ENCODE assay signal across 18 cellular contexts in the genomic region with DNA sequence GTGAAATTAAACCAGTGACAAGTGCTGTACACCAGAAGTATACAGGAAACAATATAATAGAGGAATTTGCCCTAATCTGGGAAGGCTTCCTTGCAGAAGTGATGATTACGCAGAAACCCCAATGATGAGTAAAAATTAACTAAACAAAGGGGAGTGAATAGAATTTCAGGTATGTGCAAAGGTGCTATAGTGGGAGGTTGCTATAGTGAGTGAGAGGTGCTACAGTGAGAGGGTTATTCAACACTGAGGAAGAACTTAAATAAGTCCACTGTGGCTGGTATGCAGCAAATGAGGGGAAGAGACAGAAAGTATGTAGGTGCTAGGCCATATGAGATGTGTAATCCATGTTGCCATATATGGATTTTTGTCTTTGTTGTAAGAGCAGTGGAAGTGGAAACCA.
DNase-seq lines count a peak whose midpoint lies in the region; ATAC-seq, FAIRE-seq and TF ChIP-seq lines count a peak whose summit lies in the region.
"Had no signal": no experiment of that assay in that cellular context is flagged by ENCODE, and none has a peak within 500 bp of the region (broad histone marks: within the 10 kb centered on the region; RNA-seq: fewer than 3 reads in every experiment).

No MANE protein-coding gene starts in this region.

- H3K9ac ChIP-seq in IMR-90 (ENCODE audit: low read depth, low read length): no peak overlapping the region
- H3K9ac ChIP-seq: GM23248 had no signal

- peaks cover 8% of the 10 kb centered on the region; the same call in 1 of the 2 replicates for H4K20me1 ChIP-seq in IMR-90 (ENCODE audit: insufficient read depth, low read length)

- no peak overlapping the region for H2BK20ac ChIP-seq in IMR-90 (ENCODE audit: low read depth, low read length)

- intact Hi-C loops in IMR-90 (cut with micrococcal nuclease): no loop called here

- ATAC-seq in IMR-90 (ENCODE audit: low read depth) (no peak), GM19324 (IDR thresholded peaks at IDR 0.05; ENCODE audit: low FRiP score, unreplicated experiment) (no peak), HG02759 (IDR thresholded peaks at IDR 0.05; ENCODE audit: unreplicated experiment) (no peak)
- ATAC-seq: A549 had no signal

- H3K4me2 ChIP-seq in IMR-90 (ENCODE audit: low read depth, low read length): no peak overlapping the region
- H3K4me2 ChIP-seq: A549 had no signal

- TF ChIP-seq CTCF in IMR-90 (conservative IDR thresholded peaks at IDR 0.05; ENCODE audit: low read depth, low read length): no peak
- no peak for TF ChIP-seq CTCF in bronchial epithelial cell (IDR thresholded peaks at IDR 0.05; ENCODE audit: insufficient read depth, low read length, severe bottlenecking)

- H2AK5ac ChIP-seq in IMR-90 (ENCODE audit: low read depth, low read length): no peak overlapping the region

- no peak overlapping the region for H3K4me3 ChIP-seq in IMR-90 (ENCODE audit: insufficient read depth, low read depth, low read length)
- H3K4me3 ChIP-seq in bronchial epithelial cell (ENCODE audit: low read depth, low read length): no peak overlapping the region
- H3K4me3 ChIP-seq: A549, GM23248 had no signal

- peak overlapping the region; percentile 41; the same call in 1 of the 2 replicates for H3K23ac ChIP-seq in IMR-90 (ENCODE audit: low read depth, low read length)

- no peak overlapping the region for H3K56ac ChIP-seq in IMR-90 (ENCODE audit: extremely low read depth, insufficient read depth, low read length)

- H3K14ac ChIP-seq in IMR-90 (replicated peaks; ENCODE audit: low read depth, low read length): no peak overlapping the region

- no peak for TF ChIP-seq RAD21 in IMR-90 (IDR thresholded peaks at IDR 0.05; ENCODE audit: low read length)

- no peak for TF ChIP-seq POLR2A in IMR-90 (IDR thresholded peaks at IDR 0.05; ENCODE audit: low read depth, low read length)

- H3K4ac ChIP-seq in IMR-90 (ENCODE audit: low read depth, low read length): no peak overlapping the region

- BruUV-seq in IMR-90 (replicated peaks; lab: Mats Ljungman, UMichigan): no TSS peak

- peaks cover 13% of the 10 kb centered on the region for H3K36me3 ChIP-seq in IMR-90 (ENCODE audit: control insufficient read depth, insufficient read depth, low read length)
- no peaks in the 10 kb centered on the region for H3K36me3 ChIP-seq in bronchial epithelial cell (ENCODE audit: control insufficient read depth, insufficient read depth, low read length)

- dilution Hi-C loops in IMR-90 (cut with HindIII; ENCODE audit: low sequenced_read_pairs, unreplicated experiment): no loop called here

- no peak overlapping the region for H2BK5ac ChIP-seq in IMR-90 (ENCODE audit: low read depth, low read length, poor library complexity, severe bottlenecking)

- H4K5ac ChIP-seq in IMR-90 (ENCODE audit: low read depth, low read length): no peak overlapping the region

- H3K27ac ChIP-seq in IMR-90 (ENCODE audit: insufficient read depth, low read length): no peak overlapping the region
- H3K27ac ChIP-seq: A549, C4-2B, GM23248 had no signal

- FAIRE-seq in bronchial epithelial cell (lab: Jason Lieb, UNC): no peak
- FAIRE-seq: A549, GM12892 had no signal

- peaks cover 0 to 26% of the 10 kb centered on the region in 2 experiments; a peak in 3 of 4 replicates for H3K79me1 ChIP-seq in IMR-90 (ENCODE audit: low read depth in 1 of 2, low read length in 2 of 2)

- POLR2A ChIA-PET in IMR-90 (lab: Charles Lee; ENCODE audit: unreplicated experiment): no interaction called here

- H2AFZ ChIP-seq in IMR-90 (replicated peaks; ENCODE audit: low read length, poor library complexity): no peak overlapping the region
- H2AFZ ChIP-seq: GM23248 had no signal

- in situ Hi-C loops in IMR-90 (cut with MboI; ENCODE audit: low sequenced_read_pairs): no loop called here

- no CpG with 5 or more reads among the region's 1 CpG for WGBS in IMR-90 (ENCODE audit: extremely low coverage in 2 of 2, insufficient read length in 1 of 2), 2 experiments

- H3K9me1 ChIP-seq in IMR-90 (ENCODE audit: insufficient read depth, low read length): peaks cover 2% of the 10 kb centered on the region; the same call in 1 of the 2 replicates

- DNase-seq in IMR-90 (no peak), bronchial epithelial cell (ENCODE audit: low read depth) (peak; percentile 22), kidney glomerular epithelial cell (lab: John Stamatoyannopoulos, UW) (peak; percentile 8), renal cortical epithelial cell (ENCODE audit: low read depth) (peak; percentile 15), 8988T (no peak), NCI-H128 (lab: John Stamatoyannopoulos, UW; ENCODE audit: unreplicated experiment) (no peak)
- DNase-seq: BE2C; CD4-positive, alpha-beta memory T cell; DND-41; GDM1; GM23248; H7; KBM-7 had no signal

- H3K27me3 ChIP-seq in IMR-90 (ENCODE audit: control insufficient read depth, insufficient read depth, low read length) (no peaks in the 10 kb centered on the region), bronchial epithelial cell (ENCODE audit: control insufficient read depth, insufficient read depth, low read length) (no peaks in the 10 kb centered on the region)
- H3K27me3 ChIP-seq: BE2C had no signal

- no peak overlapping the region for H3K18ac ChIP-seq in IMR-90 (ENCODE audit: low read depth, low read length)

- peaks cover 2% of the 10 kb centered on the region; the same call in 1 of the 2 replicates for H3K4me1 ChIP-seq in IMR-90 (ENCODE audit: control insufficient read depth, insufficient read depth, low read length)
- H3K4me1 ChIP-seq: A549, BE2C had no signal

- no peak overlapping the region for H4K8ac ChIP-seq in IMR-90 (ENCODE audit: low read depth in 2 of 2, low read length in 2 of 2)

- H2BK120ac ChIP-seq in IMR-90 (ENCODE audit: low read depth, low read length): no peak overlapping the region

- peak overlapping the region; percentile 57 for H2AK9ac ChIP-seq in IMR-90 (replicated peaks; ENCODE audit: low read depth, low read length, poor library complexity)

- CTCF ChIA-PET in IMR-90 (lab: Yijun Ruan, JAX): no interaction called here

- no peak overlapping the region for H2BK15ac ChIP-seq in IMR-90 (ENCODE audit: low read depth, low read length)

- no peak overlapping the region for H4K91ac ChIP-seq in IMR-90 (ENCODE audit: insufficient read depth, low read depth, low read length)

- no peaks in the 10 kb centered on the region for H3K9me3 ChIP-seq in IMR-90 (ENCODE audit: control insufficient read depth, insufficient read depth, low read length)
- H3K9me3 ChIP-seq: A549, BE2C had no signal

TF ChIP-seq in IMR-90, 13 proteins besides CTCF, POLR2A, EP300 and RAD21:
- TF ChIP-seq, protein P1, sequence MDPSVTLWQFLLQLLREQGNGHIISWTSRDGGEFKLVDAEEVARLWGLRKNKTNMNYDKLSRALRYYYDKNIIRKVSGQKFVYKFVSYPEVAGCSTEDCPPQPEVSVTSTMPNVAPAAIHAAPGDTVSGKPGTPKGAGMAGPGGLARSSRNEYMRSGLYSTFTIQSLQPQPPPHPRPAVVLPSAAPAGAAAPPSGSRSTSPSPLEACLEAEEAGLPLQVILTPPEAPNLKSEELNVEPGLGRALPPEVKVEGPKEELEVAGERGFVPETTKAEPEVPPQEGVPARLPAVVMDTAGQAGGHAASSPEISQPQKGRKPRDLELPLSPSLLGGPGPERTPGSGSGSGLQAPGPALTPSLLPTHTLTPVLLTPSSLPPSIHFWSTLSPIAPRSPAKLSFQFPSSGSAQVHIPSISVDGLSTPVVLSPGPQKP (IDR thresholded peaks at IDR 0.05; ENCODE audit: borderline replicate concordance, low read depth, low read length): no peak
- TF ChIP-seq SMC3 (IDR thresholded peaks at IDR 0.05; ENCODE audit: low read depth, low read length): no peak
- no peak for TF ChIP-seq BHLHE40 (IDR thresholded peaks at IDR 0.05; ENCODE audit: low read depth, low read length)
- no peak for TF ChIP-seq MAZ (IDR thresholded peaks at IDR 0.05; ENCODE audit: borderline replicate concordance, low read depth, low read length)
- no peak for TF ChIP-seq RCOR1 (IDR thresholded peaks at IDR 0.05; ENCODE audit: insufficient replicate concordance, low read length)
- no peak for TF ChIP-seq MXI1 (IDR thresholded peaks at IDR 0.05; ENCODE audit: borderline replicate concordance, low read depth, low read length)
- TF ChIP-seq, protein P2, sequence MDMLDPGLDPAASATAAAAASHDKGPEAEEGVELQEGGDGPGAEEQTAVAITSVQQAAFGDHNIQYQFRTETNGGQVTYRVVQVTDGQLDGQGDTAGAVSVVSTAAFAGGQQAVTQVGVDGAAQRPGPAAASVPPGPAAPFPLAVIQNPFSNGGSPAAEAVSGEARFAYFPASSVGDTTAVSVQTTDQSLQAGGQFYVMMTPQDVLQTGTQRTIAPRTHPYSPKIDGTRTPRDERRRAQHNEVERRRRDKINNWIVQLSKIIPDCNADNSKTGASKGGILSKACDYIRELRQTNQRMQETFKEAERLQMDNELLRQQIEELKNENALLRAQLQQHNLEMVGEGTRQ (IDR thresholded peaks at IDR 0.05; ENCODE audit: low read depth, low read length): no peak
- no peak for TF ChIP-seq RFX5 (IDR thresholded peaks at IDR 0.05; ENCODE audit: low read depth, low read length)
- no peak for TF ChIP-seq CEBPB (IDR thresholded peaks at IDR 0.05; ENCODE audit: low read depth, low read length)
- TF ChIP-seq MAFK (IDR thresholded peaks at IDR 0.05; ENCODE audit: low read depth, low read length): no peak
- no peak for TF ChIP-seq CHD1 (IDR thresholded peaks at IDR 0.05; ENCODE audit: low read depth, low read length)

Comparison
In these comparisons a context has a peak if more than half of its experiments do, and no peak if none do; other contexts are left out.
1. DNase-seq: peak in bronchial epithelial cell (single experiment), kidney glomerular epithelial cell (single experiment) and renal cortical epithelial cell (single experiment); none in IMR-90 (single experiment), 8988T (single experiment) and NCI-H128 (single experiment).